In the genomic region with DNA sequence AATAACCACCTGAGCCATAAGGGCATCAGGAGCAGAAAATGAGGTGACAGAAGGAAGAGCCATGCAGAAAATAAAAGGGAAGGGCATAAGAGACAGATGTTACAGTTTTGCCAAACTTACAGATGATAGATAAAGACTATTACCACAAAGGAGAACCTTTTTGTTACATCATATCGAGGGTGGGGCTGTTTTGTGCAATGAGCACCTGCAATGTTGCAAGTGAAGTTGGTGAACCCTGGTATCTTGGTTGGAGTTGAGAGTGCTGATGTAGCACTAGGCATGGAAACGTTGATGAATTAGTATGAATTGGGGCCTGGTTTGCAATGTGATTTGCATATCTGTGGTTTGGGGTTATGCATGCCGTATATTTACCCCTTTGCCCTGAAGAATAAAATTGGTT, we compare ENCODE assay signal across 14 cellular contexts.
A peak's percentile ranks its signal among the peaks of the same experiment; 100 is the strongest.
DNase-seq lines count a peak whose midpoint lies in the region; ATAC-seq, FAIRE-seq and TF ChIP-seq lines count a peak whose summit lies in the region.
"Had no signal": no experiment of that assay in that cellular context is flagged by ENCODE, and none has a peak within 500 bp of the region (broad histone marks: within the 10 kb centered on the region; RNA-seq: fewer than 3 reads in every experiment).

No MANE protein-coding gene starts in this region.

- H3K27me3 ChIP-seq in DND-41 (ENCODE audit: insufficient read depth, low read length, poor library complexity) (no peaks in the 10 kb centered on the region), K562 (ENCODE audit: control insufficient read depth in 2 of 2, insufficient read depth in 2 of 2, low read length in 2 of 2) (no peaks in the 10 kb centered on the region)

- POLR2A ChIA-PET in K562 (lab: Yijun Ruan, JAX) = no interaction called here

- H3K27ac ChIP-seq in DND-41 (ENCODE audit: low read length) (peak overlapping the region; percentile 50), K562 (ENCODE audit: extremely low read depth, low read depth, low read length) (no peak overlapping the region)

- TF ChIP-seq CTCF in DND-41 (IDR thresholded peaks at IDR 0.05; ENCODE audit: borderline replicate concordance, extremely low read depth, low read length, poor library complexity, severe bottlenecking) = no peak
- no peak for TF ChIP-seq CTCF in K562 (IDR thresholded peaks at IDR 0.05 in 2 of 3, conservative IDR thresholded peaks at IDR 0.05 in 1 of 3; ENCODE audit: insufficient read depth in 2 of 3, low read depth in 1 of 3, low read length in 3 of 3)

- ATAC-seq in DND-41 (ENCODE audit: insufficient read depth, low read depth) (peak; percentile 55), K562 (no peak), left ventricle myocardium superior (no peak)
- ATAC-seq: right cardiac atrium had no signal

- H3K9me1 ChIP-seq in K562 (ENCODE audit: control insufficient read depth, insufficient read depth, low read length) = no peaks in the 10 kb centered on the region

- no peak overlapping the region for H2AFZ ChIP-seq in DND-41 (ENCODE audit: low read depth, low read length)
- no peak overlapping the region for H2AFZ ChIP-seq in K562 (ENCODE audit: low read depth, low read length)

- H3K4me2 ChIP-seq in DND-41 (ENCODE audit: insufficient read depth, low read length) = peak overlapping the region; percentile 13; the same call in 1 of the 2 replicates
- H3K4me2 ChIP-seq in K562 (ENCODE audit: insufficient read depth, low read length) = no peak overlapping the region

- TF ChIP-seq EP300 in K562 (IDR thresholded peaks at IDR 0.05; ENCODE audit: low read length) = no peak

- DNase-seq in DND-41 (peak; percentile 73), T follicular helper cell (ENCODE audit: low read depth) (peak; percentile 10), K562 (ENCODE audit: extremely low read depth in 1 of 4, low spot score in 3 of 4) (no peak), iPS-NIHi7 (ENCODE audit: extremely low spot score) (no peak), left ventricle myocardium superior (no peak), medulla oblongata (ENCODE audit: extremely low spot score) (no peak)
- DNase-seq in Jurkat, Clone E6-1 (ENCODE audit: low read depth, low spot score) = peak; percentile 84
- no peak for DNase-seq in activated CD8-positive, alpha-beta memory T cell treated with anti-CD3 and anti-CD28 coated beads, Interleukin-2, amount 50 U/mL, for 48 hours
- DNase-seq: amniotic stem cell; Caco-2; effector CD8-positive, alpha-beta T cell; NCI-H187; right cardiac atrium had no signal

- H4K20me1 ChIP-seq in DND-41 (ENCODE audit: insufficient read depth, low read length) (no peaks in the 10 kb centered on the region), K562 (replicated peaks; ENCODE audit: control insufficient read depth, insufficient read depth, low read length) (no peaks in the 10 kb centered on the region)

- H3K79me2 ChIP-seq in DND-41 (ENCODE audit: insufficient read depth, low read length) (no peaks in the 10 kb centered on the region), K562 (ENCODE audit: control insufficient read depth, insufficient read depth, low read length) (no peaks in the 10 kb centered on the region)

- WGBS in K562 (ENCODE audit: insufficient coverage, low coverage, missing lambda C conversion rate) = 12% methylated on average over 3 of the region's 3 CpGs

- H3K9me3 ChIP-seq in DND-41 (ENCODE audit: insufficient read depth, low read length, severe bottlenecking) = no peaks in the 10 kb centered on the region
- no peaks in the 10 kb centered on the region for H3K9me3 ChIP-seq in K562 (replicated peaks; ENCODE audit: control insufficient read depth, insufficient read depth, low read depth, low read length)
- H3K9me3 ChIP-seq: Caco-2 had no signal

- CTCF ChIA-PET in K562 (lab: Yijun Ruan, JAX; ENCODE audit: low intra/inter-chr PET ratio) = no interaction called here

- BruUV-seq in K562 (replicated peaks; lab: Mats Ljungman, UMichigan) = no TSS peak

- no peak for TF ChIP-seq RAD21 in K562 (CRISPR knock-in tag; conservative IDR thresholded peaks at IDR 0.05 in 1 of 2, IDR thresholded peaks at IDR 0.05 in 1 of 2)

- intact Hi-C loops in K562 (cut with micrococcal nuclease) = loop anchor here (5.0 kb wide), 2 partner anchors 115 to 165 kb away; no protein-coding TSS in a partner anchor
- intact Hi-C loops in left ventricle myocardium superior (cut with micrococcal nuclease) = no loop called here

- H3K36me3 ChIP-seq in DND-41 (ENCODE audit: insufficient read depth, low read length) (no peaks in the 10 kb centered on the region), K562 (ENCODE audit: control insufficient read depth, insufficient read depth, low read length) (no peaks in the 10 kb centered on the region)

- FAIRE-seq in K562 (lab: Jason Lieb, UNC) = no peak
- FAIRE-seq: urothelium cell line had no signal

- peaks cover 99% of the 10 kb centered on the region for H3K4me1 ChIP-seq in DND-41 (ENCODE audit: insufficient read depth, low read length)
- peaks cover 3 to 6% of the 10 kb centered on the region in 2 experiments; a peak in 3 of 5 replicates for H3K4me1 ChIP-seq in K562 (replicated peaks in 1 of 2; ENCODE audit: control insufficient read depth in 2 of 2, insufficient read depth in 2 of 2, low read length in 2 of 2)
- H3K4me1 ChIP-seq: Caco-2 had no signal

- in situ Hi-C loops in K562 (cut with MboI) = no loop called here

- 0 out of 2 replicates have a peak overlapping the region, but pooled peaks have one; percentile 2 for H3K9ac ChIP-seq in DND-41 (ENCODE audit: low read depth, low read length)
- H3K9ac ChIP-seq in K562 (ENCODE audit: insufficient read depth in 1 of 2, low read depth in 2 of 2, low read length in 2 of 2) = no peak overlapping the region

- no peak for TF ChIP-seq POLR2A in K562 (conservative IDR thresholded peaks at IDR 0.05)

- H3K4me3 ChIP-seq in DND-41 (ENCODE audit: low read depth in 1 of 2, low read length in 2 of 2) (no peak overlapping the region), K562 (no peak overlapping the region)
- H3K4me3 ChIP-seq in Jurkat, Clone E6-1 (ENCODE audit: low read length) = no peak overlapping the region

TF ChIP-seq in K562, 482 proteins besides CTCF, POLR2A, EP300 and RAD21:
- TF ChIP-seq CEBPB (tag; IDR thresholded peaks at IDR 0.05) (peak; percentile 69), RBM22 (IDR thresholded peaks at IDR 0.05; ENCODE audit: low read depth, low read length, poor library complexity, severe bottlenecking) (no peak), SLC30A9 (CRISPR knock-in tag; IDR thresholded peaks at IDR 0.05) (no peak), ZNF583 (CRISPR knock-in tag; IDR thresholded peaks at IDR 0.05) (no peak), CEBPG (CRISPR knock-in tag; IDR thresholded peaks at IDR 0.05) (no peak), CEBPG (tag; conservative IDR thresholded peaks at IDR 0.05 in 1 of 2, IDR thresholded peaks at IDR 0.05 in 1 of 2) (peak in 1 of 2 experiments; percentile 54; a peak in 2 of 4 replicates)
- TF ChIP-seq, protein P1, sequence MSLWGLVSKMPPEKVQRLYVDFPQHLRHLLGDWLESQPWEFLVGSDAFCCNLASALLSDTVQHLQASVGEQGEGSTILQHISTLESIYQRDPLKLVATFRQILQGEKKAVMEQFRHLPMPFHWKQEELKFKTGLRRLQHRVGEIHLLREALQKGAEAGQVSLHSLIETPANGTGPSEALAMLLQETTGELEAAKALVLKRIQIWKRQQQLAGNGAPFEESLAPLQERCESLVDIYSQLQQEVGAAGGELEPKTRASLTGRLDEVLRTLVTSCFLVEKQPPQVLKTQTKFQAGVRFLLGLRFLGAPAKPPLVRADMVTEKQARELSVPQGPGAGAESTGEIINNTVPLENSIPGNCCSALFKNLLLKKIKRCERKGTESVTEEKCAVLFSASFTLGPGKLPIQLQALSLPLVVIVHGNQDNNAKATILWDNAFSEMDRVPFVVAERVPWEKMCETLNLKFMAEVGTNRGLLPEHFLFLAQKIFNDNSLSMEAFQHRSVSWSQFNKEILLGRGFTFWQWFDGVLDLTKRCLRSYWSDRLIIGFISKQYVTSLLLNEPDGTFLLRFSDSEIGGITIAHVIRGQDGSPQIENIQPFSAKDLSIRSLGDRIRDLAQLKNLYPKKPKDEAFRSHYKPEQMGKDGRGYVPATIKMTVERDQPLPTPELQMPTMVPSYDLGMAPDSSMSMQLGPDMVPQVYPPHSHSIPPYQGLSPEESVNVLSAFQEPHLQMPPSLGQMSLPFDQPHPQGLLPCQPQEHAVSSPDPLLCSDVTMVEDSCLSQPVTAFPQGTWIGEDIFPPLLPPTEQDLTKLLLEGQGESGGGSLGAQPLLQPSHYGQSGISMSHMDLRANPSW (CRISPR knock-in tag; IDR thresholded peaks at IDR 0.05) = no peak
- TF ChIP-seq, protein P2, sequence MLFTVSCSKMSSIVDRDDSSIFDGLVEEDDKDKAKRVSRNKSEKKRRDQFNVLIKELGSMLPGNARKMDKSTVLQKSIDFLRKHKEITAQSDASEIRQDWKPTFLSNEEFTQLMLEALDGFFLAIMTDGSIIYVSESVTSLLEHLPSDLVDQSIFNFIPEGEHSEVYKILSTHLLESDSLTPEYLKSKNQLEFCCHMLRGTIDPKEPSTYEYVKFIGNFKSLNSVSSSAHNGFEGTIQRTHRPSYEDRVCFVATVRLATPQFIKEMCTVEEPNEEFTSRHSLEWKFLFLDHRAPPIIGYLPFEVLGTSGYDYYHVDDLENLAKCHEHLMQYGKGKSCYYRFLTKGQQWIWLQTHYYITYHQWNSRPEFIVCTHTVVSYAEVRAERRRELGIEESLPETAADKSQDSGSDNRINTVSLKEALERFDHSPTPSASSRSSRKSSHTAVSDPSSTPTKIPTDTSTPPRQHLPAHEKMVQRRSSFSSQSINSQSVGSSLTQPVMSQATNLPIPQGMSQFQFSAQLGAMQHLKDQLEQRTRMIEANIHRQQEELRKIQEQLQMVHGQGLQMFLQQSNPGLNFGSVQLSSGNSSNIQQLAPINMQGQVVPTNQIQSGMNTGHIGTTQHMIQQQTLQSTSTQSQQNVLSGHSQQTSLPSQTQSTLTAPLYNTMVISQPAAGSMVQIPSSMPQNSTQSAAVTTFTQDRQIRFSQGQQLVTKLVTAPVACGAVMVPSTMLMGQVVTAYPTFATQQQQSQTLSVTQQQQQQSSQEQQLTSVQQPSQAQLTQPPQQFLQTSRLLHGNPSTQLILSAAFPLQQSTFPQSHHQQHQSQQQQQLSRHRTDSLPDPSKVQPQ (CRISPR knock-in tag; IDR thresholded peaks at IDR 0.05; ENCODE audit: borderline replicate concordance) = no peak

Comparison
In these comparisons a context has a peak if more than half of its experiments do, and no peak if none do; other contexts are left out.
1. DNase-seq: peak in DND-41 (single experiment), Jurkat, Clone E6-1 (single experiment) and T follicular helper cell (single experiment); none in K562 (0 of 4), iPS-NIHi7 (single experiment), left ventricle myocardium superior (single experiment), activated CD8-positive, alpha-beta memory T cell treated with anti-CD3 and anti-CD28 coated beads, Interleukin-2, amount 50 U/mL, for 48 hours (single experiment) and medulla oblongata (single experiment).